ENCODE assay signal across 8 cellular contexts in the genomic region with DNA sequence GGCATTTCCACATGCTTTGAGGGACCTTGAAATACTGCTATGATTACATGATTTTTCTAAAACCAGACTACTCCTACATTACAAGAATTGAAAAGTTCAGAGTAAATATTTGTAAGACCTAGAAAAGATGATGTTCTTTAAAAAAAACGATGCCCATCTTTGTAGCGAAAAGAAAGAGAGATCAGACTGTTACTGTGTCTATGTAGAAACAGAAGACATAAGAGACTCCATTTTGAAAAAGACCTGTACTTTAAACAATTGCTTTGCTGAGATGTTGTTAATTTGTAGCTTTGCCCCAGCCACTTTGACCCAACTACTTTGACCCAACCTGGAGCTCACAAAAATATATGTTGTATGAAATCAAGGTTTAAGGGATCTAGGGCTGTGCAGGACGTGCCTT. TPM values are rescaled to one million over a fixed set of nuclear protein-coding genes. Genes with fewer than 3 reads are reported as not detected.
DNase-seq lines count a peak whose midpoint lies in the region; ATAC-seq, FAIRE-seq and TF ChIP-seq lines count a peak whose summit lies in the region.
"Not testable (repeated sequence)": the region's sequence is repeated elsewhere in the genome, so short reads cannot be mapped to it uniquely, and the experiment has no call there.

No MANE protein-coding gene starts in this region.

- not testable (repeated sequence) for H3K9me3 ChIP-seq in Caco-2; HCT116 (ENCODE audit: control insufficient read depth in 1 of 2, insufficient read depth in 1 of 2, low read depth in 1 of 2, low read length in 2 of 2); Panc1 (ENCODE audit: control insufficient read depth, insufficient read depth, low read depth, low read length); neuron (ENCODE audit: low read length)

- not testable (repeated sequence) for H3K36me3 Mint-ChIP-seq in Caco-2 (ENCODE audit: insufficient read depth, unreplicated experiment); chondrocyte (ENCODE audit: low read depth); mesothelial cell of epicardium; type B pancreatic cell

- peak; percentile 62 for FAIRE-seq in TTC549 (lab: Jason Lieb, UNC)

- not testable (repeated sequence) for H3K27ac ChIP-seq in HCT116 (ENCODE audit: low read depth, low read length)
- H3K27ac ChIP-seq in Panc1 (ENCODE audit: low read length), result peak overlapping the region; percentile 100

- CTCF ChIA-PET in Caco-2 (lab: Charles Lee); HCT116 (lab: Charles Lee); Panc1 (lab: Charles Lee): not testable (repeated sequence)

- H3K4me1 Mint-ChIP-seq in Caco-2 (ENCODE audit: low read depth, unreplicated experiment) (peaks cover 30% of the 10 kb centered on the region), chondrocyte (ENCODE audit: low read depth) (peaks cover 35% of the 10 kb centered on the region), mesothelial cell of epicardium (peaks cover 45% of the 10 kb centered on the region), type B pancreatic cell (ENCODE audit: unreplicated experiment) (peaks cover 21% of the 10 kb centered on the region)

- not testable (repeated sequence) for H3K9me2 ChIP-seq in HCT116 (ENCODE audit: insufficient read depth)

- H3K27me3 ChIP-seq in Caco-2 (replicated peaks; ENCODE audit: control insufficient read depth, insufficient read depth, low read length); HCT116 (ENCODE audit: insufficient read depth, low read length); Panc1 (ENCODE audit: control insufficient read depth, insufficient read depth, low read length); neuron (ENCODE audit: insufficient read depth, low read length): not testable (repeated sequence)

- not testable (repeated sequence) for H3K9me3 Mint-ChIP-seq in Caco-2 (ENCODE audit: unreplicated experiment); chondrocyte (ENCODE audit: low read depth); mesothelial cell of epicardium; type B pancreatic cell

- not testable (repeated sequence) for TF ChIP-seq RAD21 in HCT116 (IDR thresholded peaks at IDR 0.05; ENCODE audit: low read depth)

- not testable (repeated sequence) for H3K9ac ChIP-seq in HCT116 (ENCODE audit: low read length)

- not testable (repeated sequence) for H3K4me3 ChIP-seq in Caco-2 (ENCODE audit: low read depth, low read length); HCT116 (replicated peaks in 1 of 2; ENCODE audit: low read depth in 1 of 2, low read length in 2 of 2); Panc1 (ENCODE audit: low read depth in 2 of 2, low read length in 2 of 2); neuron (ENCODE audit: low read length)

- intact Hi-C loops in Caco-2 (cut with micrococcal nuclease; ENCODE audit: unreplicated experiment); HCT116 (cut with micrococcal nuclease); Panc1 (cut with micrococcal nuclease; ENCODE audit: unreplicated experiment): not testable (repeated sequence)

- H3K4me2 ChIP-seq in HCT116 (ENCODE audit: low read length), result not testable (repeated sequence)

- H3K4me1 ChIP-seq in Caco-2, result peaks cover 55% of the 10 kb centered on the region
- peaks cover 17 to 21% of the 10 kb centered on the region in 2 experiments for H3K4me1 ChIP-seq in HCT116 (ENCODE audit: control insufficient read depth in 1 of 2, insufficient read depth in 2 of 2, low read length in 2 of 2)
- H3K4me1 ChIP-seq in Panc1 (ENCODE audit: control insufficient read depth, insufficient read depth, low read length), result peaks cover 47% of the 10 kb centered on the region
- not testable (repeated sequence) for H3K4me1 ChIP-seq in neuron (ENCODE audit: insufficient read depth, low read length)

- H3K27me3 Mint-ChIP-seq in Caco-2 (ENCODE audit: insufficient read depth, unreplicated experiment); chondrocyte (ENCODE audit: low read depth); mesothelial cell of epicardium (ENCODE audit: low read depth); type B pancreatic cell: not testable (repeated sequence)

- H3K4me3 Mint-ChIP-seq in Caco-2 (ENCODE audit: unreplicated experiment); chondrocyte (ENCODE audit: unreplicated experiment); mesothelial cell of epicardium: not testable (repeated sequence)
- H3K4me3 Mint-ChIP-seq in type B pancreatic cell, result peak overlapping the region; percentile 17

- H3K79me2 ChIP-seq in HCT116 (ENCODE audit: insufficient read depth, low read length), result not testable (repeated sequence)

- H4K20me1 ChIP-seq in HCT116 (ENCODE audit: insufficient read depth), result not testable (repeated sequence)

- not testable (repeated sequence) for ATAC-seq in HCT116, Panc1

- DNase-seq in Caco-2; HCT116 (ENCODE audit: low read depth, low spot score); Panc1 (ENCODE audit: low read depth, low spot score); chondrocyte (ENCODE audit: low spot score); mesothelial cell of epicardium (ENCODE audit: low spot score in 2 of 2, unreplicated experiment in 2 of 2); type B pancreatic cell (ENCODE audit: extremely low spot score, unreplicated experiment): not testable (repeated sequence)

- RAD21 ChIA-PET in HCT116 (lab: Charles Lee; ENCODE audit: low non-redundant PET in 1 of 2, low total read pairs in 2 of 2, uncharacterized antibody in 2 of 2, unreplicated experiment in 2 of 2), result not testable (repeated sequence)

- TF ChIP-seq POLR2A in HCT116 (IDR thresholded peaks at IDR 0.05; ENCODE audit: borderline replicate concordance, extremely low read depth, insufficient read depth, insufficient read length), result not testable (repeated sequence)

- H2AFZ ChIP-seq in HCT116 (ENCODE audit: low read depth, low read length, poor library complexity, severe bottlenecking), result peak overlapping the region; percentile 51
- peak overlapping the region; percentile 26 for H2AFZ ChIP-seq in neuron (ENCODE audit: low read depth, low read length)

- TSS peak; percentile 87 for BruUV-seq in Caco-2 (replicated peaks; lab: Mats Ljungman, UMichigan)
- BruUV-seq in HCT116 (replicated peaks; lab: Mats Ljungman, UMichigan); Panc1 (replicated peaks; lab: Mats Ljungman, UMichigan): not testable (repeated sequence)

- TF ChIP-seq CTCF in Caco-2 (IDR thresholded peaks at IDR 0.05; ENCODE audit: insufficient read depth in 1 of 2, low read depth in 1 of 2, low read length in 1 of 2, severe bottlenecking in 1 of 2, unreplicated experiment in 1 of 2); HCT116 (IDR thresholded peaks at IDR 0.05 in 2 of 3, conservative IDR thresholded peaks at IDR 0.05 in 1 of 3; ENCODE audit: borderline replicate concordance in 1 of 3, insufficient read depth in 1 of 3, low read depth in 2 of 3, low read length in 2 of 3); Panc1 (IDR thresholded peaks at IDR 0.05); chondrocyte (IDR thresholded peaks at IDR 0.05); mesothelial cell of epicardium (IDR thresholded peaks at IDR 0.05; ENCODE audit: unreplicated experiment); type B pancreatic cell (conservative IDR thresholded peaks at IDR 0.05): not testable (repeated sequence)

- in situ Hi-C loops in Panc1 (cut with HindIII; ENCODE audit: low pct_unique_long_range_greater_than_20kb, low sequenced_read_pairs), result not testable (repeated sequence)

- POLR2A ChIA-PET in Caco-2 (lab: Charles Lee), result interaction anchor here (1.4 kb wide), 1 partner anchor 20 kb away, joined by 3 read pairs; no protein-coding TSS in a partner anchor
- POLR2A ChIA-PET in HCT116 (lab: Charles Lee); Panc1 (lab: Charles Lee): not testable (repeated sequence)

- not testable (repeated sequence) for H3K36me3 ChIP-seq in Caco-2 (ENCODE audit: control insufficient read depth, insufficient read depth, low read length); HCT116 (ENCODE audit: control insufficient read depth in 1 of 2, insufficient read depth in 2 of 2, low read length in 2 of 2); Panc1 (ENCODE audit: control insufficient read depth, insufficient read depth, low read length); neuron (ENCODE audit: insufficient read depth, low read length)

- H3K27ac Mint-ChIP-seq in Caco-2 (ENCODE audit: unreplicated experiment), result peak overlapping the region; percentile 95
- H3K27ac Mint-ChIP-seq in chondrocyte (ENCODE audit: unreplicated experiment), result peak overlapping the region; percentile 18
- H3K27ac Mint-ChIP-seq in mesothelial cell of epicardium, result peak overlapping the region; percentile 97
- peak overlapping the region; percentile 99 for H3K27ac Mint-ChIP-seq in type B pancreatic cell

RNA-seq across cellular contexts. Expression of a gene that starts 19.4 kb away (rescaled TPM):
- total RNA-seq in Caco-2 (2022) (67.4 and 72.3 TPM in 2 replicates), HCT116 (2021; ENCODE audit: unreplicated experiment) (30.7 TPM), Panc1 (2021; ENCODE audit: unreplicated experiment) (221 TPM), chondrocyte (24.9 to 37.8 TPM (median 36.5 TPM) in 3 replicates), mesothelial cell of epicardium (67.6 to 71.6 TPM (median 67.8 TPM) in 3 replicates), type B pancreatic cell (ENCODE audit: low replicate concordance) (42.4 and 87.4 TPM in 2 replicates)
- 20.8 and 31.3 TPM in 2 replicates for polyA plus RNA-seq in HCT116 (2012)
- 242 TPM for polyA plus RNA-seq in Panc1 (2012; ENCODE audit: insufficient read length)

Comparison
In these comparisons a context has a peak if more than half of its experiments do, and no peak if none do; other contexts are left out.
1. H3K27ac Mint-ChIP-seq: peak in every context shown above with its lines; median percentile 99 in type B pancreatic cell; 97 in mesothelial cell of epicardium; 95 in Caco-2; 18 in chondrocyte.